Comparison of ENCODE assay signal across 8 cellular contexts in the genomic region with DNA sequence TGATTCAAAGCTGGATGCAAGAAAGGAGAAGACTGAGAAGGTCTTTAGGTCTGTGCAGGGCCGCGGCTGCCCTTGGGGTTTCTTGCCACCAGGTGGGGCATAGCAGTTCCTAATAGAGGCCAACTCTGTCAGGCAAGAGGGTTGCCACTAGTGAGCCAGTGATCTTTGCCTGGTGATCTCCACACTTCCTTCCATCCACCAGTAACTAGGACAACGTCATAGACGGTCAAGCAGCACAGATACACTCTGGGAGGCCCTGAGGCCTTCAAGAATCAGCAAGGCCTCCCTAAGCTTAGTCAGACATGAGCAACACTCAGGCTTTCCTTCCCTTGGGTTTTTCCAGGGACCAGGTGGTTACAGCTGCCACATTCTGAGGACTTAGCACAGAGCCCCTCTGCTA. TPM values are rescaled to one million over a fixed set of nuclear protein-coding genes. Genes with fewer than 3 reads are reported as not detected.
DNase-seq lines count a peak whose midpoint lies in the region; ATAC-seq, FAIRE-seq and TF ChIP-seq lines count a peak whose summit lies in the region.

No MANE protein-coding gene starts in this region.

- CTCF ChIA-PET in PC-9 (lab: Charles Lee), result interaction anchor here (0.7 kb wide), 1 partner anchor 15 kb away, joined by 3 read pairs; no protein-coding TSS in a partner anchor

- no TSS peak for BruUV-seq in PC-9 (replicated peaks; lab: Mats Ljungman, UMichigan)

- H3K79me2 ChIP-seq in PC-9 (ENCODE audit: low read depth) (no peaks in the 10 kb centered on the region), keratinocyte (ENCODE audit: control insufficient read depth, insufficient read depth, low read length) (no peaks in the 10 kb centered on the region)

- intact Hi-C loops in PC-9 (cut with micrococcal nuclease; ENCODE audit: unreplicated experiment), result no loop called here

- H3K4me3 ChIP-seq in PC-9 (no peak overlapping the region), keratinocyte (ENCODE audit: control insufficient read depth in 2 of 3, extremely low read depth in 1 of 3, insufficient read depth in 2 of 3, low read depth in 1 of 3, low read length in 3 of 3) (no peak overlapping the region)

- H3K9ac ChIP-seq in keratinocyte (ENCODE audit: control insufficient read depth, extremely low read depth, insufficient read depth, low read length), result no peak overlapping the region

- H3K4me1 ChIP-seq in PC-9 (replicated peaks; ENCODE audit: insufficient read depth) (peaks cover 29% of the 10 kb centered on the region), keratinocyte (ENCODE audit: control insufficient read depth, extremely low read depth, insufficient read depth, low read length) (no peaks in the 10 kb centered on the region)

- H2AFZ ChIP-seq in PC-9 (no peak overlapping the region), keratinocyte (ENCODE audit: control insufficient read depth, low read length) (no peak overlapping the region)

- H3K36me3 ChIP-seq in PC-9 (ENCODE audit: low read depth) (no peaks in the 10 kb centered on the region), keratinocyte (ENCODE audit: control insufficient read depth in 2 of 2, extremely low read depth in 1 of 2, insufficient read depth in 2 of 2, low read length in 2 of 2) (no peaks in the 10 kb centered on the region)

- H3K9me3 ChIP-seq in PC-9 (ENCODE audit: insufficient read depth, low read depth) (no peaks in the 10 kb centered on the region), keratinocyte (ENCODE audit: control insufficient read depth, low read depth, low read length) (no peaks in the 10 kb centered on the region)

- ATAC-seq in GM18870 (IDR thresholded peaks at IDR 0.05; ENCODE audit: unreplicated experiment) (no peak), HG02884 (IDR thresholded peaks at IDR 0.05; ENCODE audit: unreplicated experiment) (no peak)

- DNase-seq in PC-9 (no peak), activated T-helper 1 cell treated with Interleukin-2 at 50 U/mL for 16 hours (ENCODE audit: low read depth) (peak; percentile 45), keratinocyte (ENCODE audit: low read depth, low spot score) (no peak), nucleus accumbens (lab: John Stamatoyannopoulos, UW) (no peak)
- peak; percentile 21 for DNase-seq in stimulated activated CD8-positive, alpha-beta memory T cell treated with anti-CD3 and anti-CD28 coated beads, Interleukin-7, amount 100 ng/mL, for 24 hours (ENCODE audit: low read depth)

- H3K9me2 ChIP-seq in PC-9 (ENCODE audit: insufficient read depth), result no peaks in the 10 kb centered on the region

- H3K27me3 ChIP-seq in PC-9 (ENCODE audit: insufficient read depth, low read depth) (no peaks in the 10 kb centered on the region), keratinocyte (ENCODE audit: control insufficient read depth, extremely low read depth, insufficient read depth, low read length) (no peaks in the 10 kb centered on the region)

- TF ChIP-seq CTCF in GM12873 (IDR thresholded peaks at IDR 0.05; ENCODE audit: insufficient read depth, low read depth, low read length, missing control alignments) (peak; percentile 67), PC-9 (conservative IDR thresholded peaks at IDR 0.05) (peak; percentile 47), keratinocyte (optimal IDR thresholded peaks at IDR 0.05 in 1 of 3, IDR thresholded peaks at IDR 0.05 in 1 of 3, conservative IDR thresholded peaks at IDR 0.05 in 1 of 3; ENCODE audit: extremely low read depth in 1 of 3, insufficient read depth in 2 of 3, low read length in 3 of 3) (peak; percentile 39 to 46 (median 43))

- no peaks in the 10 kb centered on the region for H3K9me1 ChIP-seq in keratinocyte (ENCODE audit: control insufficient read depth, extremely low read depth, insufficient read depth, low read length)

- no peak overlapping the region for H3K4me2 ChIP-seq in PC-9
- H3K4me2 ChIP-seq in keratinocyte (ENCODE audit: control insufficient read depth, extremely low read depth, insufficient read depth, low read depth, low read length), result no peak overlapping the region

- H4K20me1 ChIP-seq in PC-9 (ENCODE audit: insufficient read depth) (no peaks in the 10 kb centered on the region), keratinocyte (ENCODE audit: control insufficient read depth, extremely low read depth, insufficient read depth, low read length) (no peaks in the 10 kb centered on the region)

- dilution Hi-C loops in keratinocyte (cut with MboI; ENCODE audit: extremely low pct_ligation_motif_present, low sequenced_read_pairs), result no loop called here

- FAIRE-seq in keratinocyte (lab: Jason Lieb, UNC), result no peak

- H3K27ac ChIP-seq in PC-9 (no peak overlapping the region), keratinocyte (ENCODE audit: control insufficient read depth, insufficient read depth, low read length) (no peak overlapping the region)

- peaks cover 9% of the 10 kb centered on the region; the same call in 1 of the 2 replicates for H3F3A ChIP-seq in PC-9 (ENCODE audit: insufficient read depth, low read depth)

- POLR2A ChIA-PET in PC-9 (lab: Charles Lee; ENCODE audit: unreplicated experiment), result interaction anchor here (0.6 kb wide), 1 partner anchor 85 kb away, joined by 3 read pairs; no protein-coding TSS in a partner anchor

RNA-seq across cellular contexts. Expression of a gene that starts 32.9 kb away (rescaled TPM):
- 31.2 and 39.7 TPM in 2 replicates for total RNA-seq in PC-9 (2021)
- polyA plus RNA-seq in keratinocyte, result 76.9 to 112 TPM (median 84.8 TPM) in 3 replicates
- polyA plus RNA-seq in keratinocyte (2011; ENCODE audit: low read depth), result 27.7 TPM
- polyA plus RNA-seq in keratinocyte (2011; cell fraction: cytosol; rRNA removed), result 26.3 and 45.0 TPM in 2 replicates
- polyA plus RNA-seq in keratinocyte (2011; cell fraction: nucleus; rRNA removed), result 201 and 208 TPM in 2 replicates
- polyA plus RNA-seq in keratinocyte (2012; ENCODE audit: low replicate concordance), result 61.6 and 86.8 TPM in 2 replicates
- polyA minus RNA-seq in keratinocyte, result 144 to 335 TPM (median 224 TPM) in 3 replicates
- polyA minus RNA-seq in keratinocyte (2011; cell fraction: cytosol; rRNA and poly(A)+ RNA removed), result 83.3 TPM
- polyA minus RNA-seq in keratinocyte (2011; cell fraction: nucleus; rRNA and poly(A)+ RNA removed), result 266 and 461 TPM in 2 replicates

Comparison
In these comparisons a context has a peak if more than half of its experiments do, and no peak if none do; other contexts are left out.
1. DNase-seq: peak in activated T-helper 1 cell treated with Interleukin-2 at 50 U/mL for 16 hours (single experiment) and stimulated activated CD8-positive, alpha-beta memory T cell treated with anti-CD3 and anti-CD28 coated beads, Interleukin-7, amount 100 ng/mL, for 24 hours (single experiment); none in PC-9 (0 of 2), keratinocyte (single experiment) and nucleus accumbens (0 of 56).
2. Peak in every context shown above with its lines, with median percentiles within 50 percentile points of each other: CTCF ChIP-seq.